Comparison of ENCODE assay signal across 1 cellular context in the genomic region with DNA sequence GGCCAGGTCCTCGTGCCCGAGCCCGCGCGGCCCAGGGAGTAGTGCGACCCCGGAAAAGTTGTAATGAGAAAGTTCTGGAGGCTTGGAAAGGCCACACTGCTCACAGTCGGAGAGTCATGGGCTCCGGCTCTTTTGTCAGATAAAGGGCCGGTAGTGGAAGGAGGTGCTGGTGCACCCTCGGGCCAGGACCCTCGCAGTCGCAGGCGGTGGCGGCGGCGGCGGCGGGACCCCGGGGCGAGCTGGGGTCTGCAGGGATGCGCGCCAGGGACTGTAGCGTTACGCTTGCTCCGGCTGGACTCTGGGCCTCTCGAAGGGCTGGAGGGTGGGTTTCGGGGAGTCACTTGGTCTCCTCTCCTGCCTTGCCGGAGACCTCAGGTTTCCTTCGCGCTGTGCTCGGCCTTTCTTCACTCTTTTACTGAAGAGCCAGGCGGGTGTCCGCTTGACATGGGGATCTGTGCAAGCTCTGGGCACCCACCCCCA.
TF ChIP-seq lines count a peak whose summit lies in the region.

No MANE protein-coding gene starts in this region.

TF ChIP-seq in HepG2, 621 proteins besides CTCF, POLR2A, EP300 and RAD21 (continued from another document):
- TF ChIP-seq RXRB (CRISPR knock-in tag; IDR thresholded peaks at IDR 0.05; ENCODE audit: borderline replicate concordance) (no peak), JUNB (CRISPR knock-in tag; IDR thresholded peaks at IDR 0.05; ENCODE audit: borderline replicate concordance) (no peak), CCDC6 (CRISPR knock-in tag; IDR thresholded peaks at IDR 0.05) (no peak), ZNF557 (CRISPR knock-in tag; IDR thresholded peaks at IDR 0.05) (no peak), ZBTB1 (CRISPR knock-in tag; IDR thresholded peaks at IDR 0.05; ENCODE audit: borderline replicate concordance) (no peak), ZKSCAN1 (IDR thresholded peaks at IDR 0.05; ENCODE audit: low read length) (no peak), ZFP36L2 (CRISPR knock-in tag; IDR thresholded peaks at IDR 0.05) (no peak), SMAD1 (CRISPR knock-in tag; IDR thresholded peaks at IDR 0.05; ENCODE audit: borderline replicate concordance, low read depth) (no peak), MED1 (CRISPR knock-in tag; IDR thresholded peaks at IDR 0.05) (no peak), ZNF10 (CRISPR knock-in tag; IDR thresholded peaks at IDR 0.05; ENCODE audit: borderline replicate concordance, low read depth) (no peak), PCBP1 (IDR thresholded peaks at IDR 0.05; ENCODE audit: borderline replicate concordance, low read depth, low read length) (no peak), GFI1 (CRISPR knock-in tag; IDR thresholded peaks at IDR 0.05; ENCODE audit: borderline replicate concordance) (no peak)
- TF ChIP-seq, protein P1, sequence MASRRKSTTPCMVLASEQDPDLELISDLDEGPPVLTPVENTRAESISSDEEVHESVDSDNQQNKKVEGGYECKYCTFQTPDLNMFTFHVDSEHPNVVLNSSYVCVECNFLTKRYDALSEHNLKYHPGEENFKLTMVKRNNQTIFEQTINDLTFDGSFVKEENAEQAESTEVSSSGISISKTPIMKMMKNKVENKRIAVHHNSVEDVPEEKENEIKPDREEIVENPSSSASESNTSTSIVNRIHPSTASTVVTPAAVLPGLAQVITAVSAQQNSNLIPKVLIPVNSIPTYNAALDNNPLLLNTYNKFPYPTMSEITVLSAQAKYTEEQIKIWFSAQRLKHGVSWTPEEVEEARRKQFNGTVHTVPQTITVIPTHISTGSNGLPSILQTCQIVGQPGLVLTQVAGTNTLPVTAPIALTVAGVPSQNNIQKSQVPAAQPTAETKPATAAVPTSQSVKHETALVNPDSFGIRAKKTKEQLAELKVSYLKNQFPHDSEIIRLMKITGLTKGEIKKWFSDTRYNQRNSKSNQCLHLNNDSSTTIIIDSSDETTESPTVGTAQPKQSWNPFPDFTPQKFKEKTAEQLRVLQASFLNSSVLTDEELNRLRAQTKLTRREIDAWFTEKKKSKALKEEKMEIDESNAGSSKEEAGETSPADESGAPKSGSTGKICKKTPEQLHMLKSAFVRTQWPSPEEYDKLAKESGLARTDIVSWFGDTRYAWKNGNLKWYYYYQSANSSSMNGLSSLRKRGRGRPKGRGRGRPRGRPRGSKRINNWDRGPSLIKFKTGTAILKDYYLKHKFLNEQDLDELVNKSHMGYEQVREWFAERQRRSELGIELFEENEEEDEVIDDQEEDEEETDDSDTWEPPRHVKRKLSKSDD (CRISPR knock-in tag; IDR thresholded peaks at IDR 0.05; ENCODE audit: low read depth), result no peak
- TF ChIP-seq, protein P2, sequence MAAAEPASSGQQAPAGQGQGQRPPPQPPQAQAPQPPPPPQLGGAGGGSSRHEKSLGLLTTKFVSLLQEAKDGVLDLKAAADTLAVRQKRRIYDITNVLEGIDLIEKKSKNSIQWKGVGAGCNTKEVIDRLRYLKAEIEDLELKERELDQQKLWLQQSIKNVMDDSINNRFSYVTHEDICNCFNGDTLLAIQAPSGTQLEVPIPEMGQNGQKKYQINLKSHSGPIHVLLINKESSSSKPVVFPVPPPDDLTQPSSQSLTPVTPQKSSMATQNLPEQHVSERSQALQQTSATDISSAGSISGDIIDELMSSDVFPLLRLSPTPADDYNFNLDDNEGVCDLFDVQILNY (CRISPR knock-in tag; conservative IDR thresholded peaks at IDR 0.05), result no peak
- TF ChIP-seq, protein P3, sequence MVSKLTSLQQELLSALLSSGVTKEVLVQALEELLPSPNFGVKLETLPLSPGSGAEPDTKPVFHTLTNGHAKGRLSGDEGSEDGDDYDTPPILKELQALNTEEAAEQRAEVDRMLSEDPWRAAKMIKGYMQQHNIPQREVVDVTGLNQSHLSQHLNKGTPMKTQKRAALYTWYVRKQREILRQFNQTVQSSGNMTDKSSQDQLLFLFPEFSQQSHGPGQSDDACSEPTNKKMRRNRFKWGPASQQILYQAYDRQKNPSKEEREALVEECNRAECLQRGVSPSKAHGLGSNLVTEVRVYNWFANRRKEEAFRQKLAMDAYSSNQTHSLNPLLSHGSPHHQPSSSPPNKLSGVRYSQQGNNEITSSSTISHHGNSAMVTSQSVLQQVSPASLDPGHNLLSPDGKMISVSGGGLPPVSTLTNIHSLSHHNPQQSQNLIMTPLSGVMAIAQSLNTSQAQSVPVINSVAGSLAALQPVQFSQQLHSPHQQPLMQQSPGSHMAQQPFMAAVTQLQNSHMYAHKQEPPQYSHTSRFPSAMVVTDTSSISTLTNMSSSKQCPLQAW (CRISPR knock-in tag; IDR thresholded peaks at IDR 0.05), result no peak
- TF ChIP-seq, protein P4, sequence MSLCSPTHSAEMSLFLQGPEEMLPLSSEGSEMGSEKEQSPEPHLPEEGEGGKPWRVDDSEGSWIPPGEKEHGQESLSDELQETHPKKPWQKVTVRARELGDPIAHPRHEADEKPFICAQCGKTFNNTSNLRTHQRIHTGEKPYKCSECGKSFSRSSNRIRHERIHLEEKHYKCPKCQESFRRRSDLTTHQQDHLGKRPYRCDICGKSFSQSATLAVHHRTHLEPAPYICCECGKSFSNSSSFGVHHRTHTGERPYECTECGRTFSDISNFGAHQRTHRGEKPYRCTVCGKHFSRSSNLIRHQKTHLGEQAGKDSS (CRISPR knock-in tag; IDR thresholded peaks at IDR 0.05; ENCODE audit: borderline replicate concordance, low read depth), result no peak
TF ChIP-seq in HepG2: peak in this region for 0.
